ENCODE assay signal across 8 cellular contexts in the genomic region with DNA sequence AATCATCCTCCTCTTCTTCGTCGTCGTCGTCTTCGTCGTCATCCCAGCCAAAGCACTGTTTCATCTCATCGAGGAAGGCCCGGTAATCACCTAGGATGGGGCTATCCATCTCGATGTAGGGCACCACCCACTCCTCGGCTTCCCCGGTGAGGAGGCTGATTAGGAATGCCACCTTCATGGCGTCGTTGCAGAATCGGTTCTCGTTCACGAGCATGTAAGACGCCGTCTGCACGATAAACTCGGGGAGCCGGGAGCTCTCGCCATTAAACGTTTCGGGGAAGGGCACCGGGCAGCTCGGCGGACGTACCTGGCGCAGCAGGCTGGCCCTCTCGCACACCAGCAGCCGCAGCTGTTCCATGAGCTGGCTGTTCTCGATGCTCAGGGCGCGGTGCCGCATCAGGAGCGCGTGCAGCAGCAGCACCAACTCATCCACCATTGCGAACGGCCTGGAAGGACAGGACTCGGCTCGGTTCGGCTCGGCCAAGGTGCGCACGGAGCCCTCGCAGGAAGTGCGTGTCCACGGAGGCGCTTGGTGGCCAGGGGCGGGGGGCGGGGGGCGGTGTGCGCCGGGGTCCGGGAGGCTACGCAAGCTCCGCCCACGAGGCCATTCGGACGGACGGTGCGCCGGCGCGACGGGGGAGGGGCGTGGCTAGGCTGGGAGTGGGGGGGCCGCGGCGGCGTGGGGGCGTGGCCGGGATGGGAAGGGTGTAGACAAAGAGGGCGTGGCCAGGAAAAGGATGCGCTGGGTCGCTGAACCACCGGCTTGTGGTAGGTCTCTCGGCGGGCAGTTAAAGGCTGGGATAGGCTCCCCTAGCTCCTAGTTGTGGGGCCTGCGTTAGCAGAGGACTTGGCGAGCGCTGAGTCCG. TPM values are rescaled to one million over a fixed set of nuclear protein-coding genes. Genes with fewer than 3 reads are reported as not detected.
DNase-seq lines count a peak whose midpoint lies in the region; ATAC-seq and TF ChIP-seq lines count a peak whose summit lies in the region.

Gene LDOC1, minus strand, starts transcription at position 544 of the 866 bp plus-strand sequence. Its CDS starts 108 bp downstream, at position 436.

- H3K4me3 Mint-ChIP-seq in T-helper 17 cell = peak within 1 kb of the TSS; percentile 87

- no peaks in the 10 kb centered on the region for H3K27me3 Mint-ChIP-seq in T-helper 17 cell

- H3K36me3 ChIP-seq in ascending aorta (no peaks in the 10 kb centered on the region), right atrium auricular region (no peaks in the 10 kb centered on the region), prostate gland (no peaks in the 10 kb centered on the region), tibial nerve (no peaks in the 10 kb centered on the region)

- TF ChIP-seq CTCF in ascending aorta (IDR thresholded peaks at IDR 0.05) = no peak
- no peak for TF ChIP-seq CTCF in right atrium auricular region (IDR thresholded peaks at IDR 0.05)
- no peak for TF ChIP-seq CTCF in prostate gland (IDR thresholded peaks at IDR 0.05)
- TF ChIP-seq CTCF in tibial nerve (IDR thresholded peaks at IDR 0.05) = no peak

- H3K27ac Mint-ChIP-seq in T-helper 17 cell = no peak within 1 kb of the TSS

- no peaks in the 10 kb centered on the region for H3K27me3 ChIP-seq in ascending aorta
- H3K27me3 ChIP-seq in right atrium auricular region = no peaks in the 10 kb centered on the region
- no peaks in the 10 kb centered on the region for H3K27me3 ChIP-seq in prostate gland (replicated peaks; ENCODE audit: insufficient read depth)
- no peaks in the 10 kb centered on the region for H3K27me3 ChIP-seq in tibial nerve

- TF ChIP-seq EP300 in tibial nerve (IDR thresholded peaks at IDR 0.05) = no peak

- H3K4me3 ChIP-seq in ascending aorta = peak within 1 kb of the TSS; percentile 58 to 81
- H3K4me3 ChIP-seq in right atrium auricular region = peak within 1 kb of the TSS; percentile 40 to 53
- peak within 1 kb of the TSS; percentile 48 to 49 for H3K4me3 ChIP-seq in prostate gland
- peak within 1 kb of the TSS; percentile 52 to 66 (median 55) for H3K4me3 ChIP-seq in tibial nerve

- TF ChIP-seq POLR2A in prostate gland (IDR thresholded peaks at IDR 0.05) = no peak
- no peak for TF ChIP-seq POLR2A in tibial nerve (IDR thresholded peaks at IDR 0.05)

- H3K4me1 Mint-ChIP-seq in T-helper 17 cell = peaks cover 10% of the 10 kb centered on the region

- H3K36me3 Mint-ChIP-seq in T-helper 17 cell (ENCODE audit: low read depth) = no peaks in the 10 kb centered on the region

- H3K27ac ChIP-seq in ascending aorta (peak within 1 kb of the TSS; percentile 81 to 88), right atrium auricular region (no peak within 1 kb of the TSS), prostate gland (peak within 1 kb of the TSS in 1 of 2 donors; percentile 39), tibial nerve (peak within 1 kb of the TSS in 3 of 4 donors; percentile 8 to 66 (median 48))

- ATAC-seq in Right ventricle myocardium inferior (peak; percentile 95), T-helper 17 cell (peak; percentile 91)

- H3K4me1 ChIP-seq in ascending aorta (no peaks in the 10 kb centered on the region), right atrium auricular region (no peaks in the 10 kb centered on the region), prostate gland (replicated peaks) (no peaks in the 10 kb centered on the region), tibial nerve (peaks cover 0 to 6% (median 0%) of the 10 kb centered on the region in 4 donors)

- DNase-seq in Right ventricle myocardium inferior (ENCODE audit: missing footprints) (peak; percentile 81), cardiac septum (ENCODE audit: low spot score) (no peak), T-helper 17 cell (peak; percentile 65 to 77 (median 71)), ascending aorta (ENCODE audit: low spot score in 2 of 2) (peak; percentile 16 to 89), right atrium auricular region (ENCODE audit: low spot score) (peak; percentile 62), prostate gland (ENCODE audit: low spot score) (peak; percentile 67), tibial nerve (ENCODE audit: low spot score in 2 of 2) (peak; percentile 55 to 56), MV-4-11 (lab: John Stamatoyannopoulos, UW) (no peak)

- intact Hi-C loops in Right ventricle myocardium inferior (cut with DNase I) = no loop called here
- intact Hi-C loops in cardiac septum (cut with DNase I) = no loop called here
- intact Hi-C loops in ascending aorta (cut with DNase I) = loop anchor here (10.0 kb wide), 2 partner anchors 252 to 412 kb away; no protein-coding TSS in a partner anchor
- intact Hi-C loops in prostate gland (cut with DNase I) = no loop called here

- WGBS in prostate gland = 5% methylated on average over 21 of the region's 83 CpGs
- 5 to 50% methylated on average over 22 to 83 of the region's 83 CpGs for WGBS in tibial nerve, 2 donors

- H3K9me3 ChIP-seq in T-helper 17 cell (ENCODE audit: control insufficient read depth, low read length, poor library complexity, severe bottlenecking) = no peaks in the 10 kb centered on the region
- H3K9me3 ChIP-seq in ascending aorta = no peaks in the 10 kb centered on the region
- H3K9me3 ChIP-seq in right atrium auricular region = no peaks in the 10 kb centered on the region
- no peaks in the 10 kb centered on the region for H3K9me3 ChIP-seq in prostate gland
- H3K9me3 ChIP-seq in tibial nerve = no peaks in the 10 kb centered on the region

RNA-seq across cellular contexts. Expression of gene LDOC1, which starts in this region (rescaled TPM):
- total RNA-seq in Right ventricle myocardium inferior (4.8 TPM), cardiac septum (4.5 TPM), T-helper 17 cell (10 to 100 TPM; 14.9 to 17.5 TPM), ascending aorta (21.9 TPM), right atrium auricular region (1 to 10 TPM in 1 of 2 donors, under 1 TPM in 1; 0.89 to 2.5 TPM), prostate gland (10 to 100 TPM; 17.8 to 24.3 TPM), tibial nerve (10 to 100 TPM in 1 of 4 donors, 1 to 10 TPM in 3; 3.3 to 10.6 (median 7.0) TPM)

Comparison
In these comparisons a context has a peak if more than half of its experiments do, and no peak if none do; other contexts are left out.
1. DNase-seq: peak in Right ventricle myocardium inferior (single experiment), T-helper 17 cell (3 of 3), ascending aorta (2 of 2), right atrium auricular region (single experiment), prostate gland (single experiment) and tibial nerve (2 of 2); none in cardiac septum (single experiment) and MV-4-11 (single experiment).
2. H3K27ac ChIP-seq: peak in ascending aorta (2 of 2) and tibial nerve (3 of 4); none in right atrium auricular region (0 of 2).
3. Peak in every context shown above with its lines, with median percentiles within 50 percentile points of each other: H3K4me3 ChIP-seq.